14 cellular contexts compared by ENCODE assay signal in genomic region chr22:46764779-46765485, GRCh38. TPM values are rescaled to one million over a fixed set of nuclear protein-coding genes. Genes with fewer than 3 reads are reported as not detected.
DNase-seq lines count a peak whose midpoint lies in the region; ATAC-seq and TF ChIP-seq lines count a peak whose summit lies in the region.
"Had no signal": no experiment of that assay in that cellular context is flagged by ENCODE, and none has a peak within 500 bp of the region (broad histone marks: within the 10 kb centered on the region; RNA-seq: fewer than 3 reads in every experiment).

No MANE protein-coding gene starts in this region.

- no peak for ATAC-seq in body of pancreas
- no peak for ATAC-seq in GM18505 (IDR thresholded peaks at IDR 0.05; ENCODE audit: unreplicated experiment)

- H3K27me3 ChIP-seq in Loucy (ENCODE audit: insufficient read depth, low read length, poor library complexity, severe bottlenecking) (no peaks in the 10 kb centered on the region), body of pancreas (no peaks in the 10 kb centered on the region), Peyer's patch (no peaks in the 10 kb centered on the region)
- H3K27me3 ChIP-seq: ascending aorta had no signal

- H3K36me3 ChIP-seq in Loucy (ENCODE audit: insufficient read depth, low read length) (no peaks in the 10 kb centered on the region), body of pancreas (replicated peaks in 1 of 2; ENCODE audit: insufficient read depth in 1 of 2, low read depth in 2 of 2) (no peaks in the 10 kb centered on the region), Peyer's patch (peaks cover 0 to 10% (median 0%) of the 10 kb centered on the region in 3 donors)
- H3K36me3 ChIP-seq: ascending aorta had no signal

- peaks cover 20% of the 10 kb centered on the region for H3K36me3 Mint-ChIP-seq in T-helper 1 cell treated with Interleukin-12 subunit alpha and Interleukin-12 subunit beta and Interleukin-4 antibody, amounts not matched to agents 30 μg/mL and 1 μg/mL, for 36 hours (ENCODE audit: low read depth)
- H3K36me3 Mint-ChIP-seq in neural crest cell (ENCODE audit: low read depth) (no peaks in the 10 kb centered on the region), endothelial cell (ENCODE audit: low read depth, unreplicated experiment) (peaks cover 21% of the 10 kb centered on the region)

- H3K9me2 ChIP-seq in Loucy (replicated peaks; ENCODE audit: low read depth, low read length): no peaks in the 10 kb centered on the region

- WGBS in body of pancreas, 2 donors: 42 to 57% methylated on average over 6 of the region's 6 CpGs

- H3K9me3 Mint-ChIP-seq in T-helper 1 cell treated with Interleukin-12 subunit alpha and Interleukin-12 subunit beta and Interleukin-4 antibody, amounts not matched to agents 30 μg/mL and 1 μg/mL, for 36 hours: no peaks in the 10 kb centered on the region
- H3K9me3 Mint-ChIP-seq in neural crest cell (no peaks in the 10 kb centered on the region), endothelial cell (ENCODE audit: unreplicated experiment) (no peaks in the 10 kb centered on the region)

- H3K4me1 ChIP-seq in Loucy (ENCODE audit: insufficient read depth, low read length, poor library complexity, severe bottlenecking) (peaks cover 30% of the 10 kb centered on the region), body of pancreas (peaks cover 33% of the 10 kb centered on the region), Peyer's patch (peaks cover 0 to 48% (median 21%) of the 10 kb centered on the region in 4 donors)

- TF ChIP-seq CTCF in Loucy (conservative IDR thresholded peaks at IDR 0.05; ENCODE audit: low read length) (no peak), body of pancreas (IDR thresholded peaks at IDR 0.05) (no peak), neural crest cell (conservative IDR thresholded peaks at IDR 0.05) (no peak), endothelial cell (IDR thresholded peaks at IDR 0.05; ENCODE audit: unreplicated experiment) (no peak), Peyer's patch (IDR thresholded peaks at IDR 0.05) (no peak)

- H3K4me3 Mint-ChIP-seq in T-helper 1 cell treated with Interleukin-12 subunit alpha and Interleukin-12 subunit beta and Interleukin-4 antibody, amounts not matched to agents 30 μg/mL and 1 μg/mL, for 36 hours: peak overlapping the region; percentile 92
- H3K4me3 Mint-ChIP-seq in neural crest cell (peak overlapping the region; percentile 83), endothelial cell (ENCODE audit: unreplicated experiment) (no peak overlapping the region)

- peak overlapping the region; percentile 78 for H3K4me2 ChIP-seq in Loucy (ENCODE audit: low read depth, low read length, poor library complexity, severe bottlenecking)

- H3K79me2 ChIP-seq in Loucy (ENCODE audit: insufficient read depth, low read length): peaks cover 81% of the 10 kb centered on the region

- H3K9me3 ChIP-seq in Loucy (ENCODE audit: insufficient read depth, low read depth, low read length) (no peaks in the 10 kb centered on the region), body of pancreas (no peaks in the 10 kb centered on the region), Peyer's patch (no peaks in the 10 kb centered on the region)
- H3K9me3 ChIP-seq: ascending aorta had no signal

- no peak overlapping the region for H2AFZ ChIP-seq in Loucy (ENCODE audit: low read length)

- H3K27ac ChIP-seq in body of pancreas (no peak overlapping the region), Peyer's patch (no peak overlapping the region)
- H3K27ac ChIP-seq: ascending aorta had no signal

- H3K27ac Mint-ChIP-seq in T-helper 1 cell treated with Interleukin-12 subunit alpha and Interleukin-12 subunit beta and Interleukin-4 antibody, amounts not matched to agents 30 μg/mL and 1 μg/mL, for 36 hours: peak overlapping the region; percentile 33
- H3K27ac Mint-ChIP-seq in neural crest cell (ENCODE audit: unreplicated experiment): no peak overlapping the region
- no peak overlapping the region for H3K27ac Mint-ChIP-seq in endothelial cell (ENCODE audit: unreplicated experiment)

- peaks cover 38% of the 10 kb centered on the region for H3K4me1 Mint-ChIP-seq in T-helper 1 cell treated with Interleukin-12 subunit alpha and Interleukin-12 subunit beta and Interleukin-4 antibody, amounts not matched to agents 30 μg/mL and 1 μg/mL, for 36 hours (ENCODE audit: low read depth)
- H3K4me1 Mint-ChIP-seq in neural crest cell (peaks cover 47% of the 10 kb centered on the region), endothelial cell (ENCODE audit: unreplicated experiment) (peaks cover 25% of the 10 kb centered on the region)

- H3K9ac ChIP-seq in Loucy (ENCODE audit: low read depth, low read length, poor library complexity, severe bottlenecking): peak overlapping the region; percentile 95

- H4K20me1 ChIP-seq in Loucy (ENCODE audit: insufficient read depth, low read length, poor library complexity, severe bottlenecking): peaks cover 17% of the 10 kb centered on the region

- no peaks in the 10 kb centered on the region for H3F3A ChIP-seq in Loucy (ENCODE audit: low read depth)

- H3K27me3 Mint-ChIP-seq in T-helper 1 cell treated with Interleukin-12 subunit alpha and Interleukin-12 subunit beta and Interleukin-4 antibody, amounts not matched to agents 30 μg/mL and 1 μg/mL, for 36 hours (ENCODE audit: low read depth): no peaks in the 10 kb centered on the region
- H3K27me3 Mint-ChIP-seq in neural crest cell (ENCODE audit: low read depth) (no peaks in the 10 kb centered on the region), endothelial cell (ENCODE audit: unreplicated experiment) (peaks cover 4% of the 10 kb centered on the region)

- DNase-seq in T-helper 1 cell: no peak
- peak; percentile 42 to 80 (median 74) for DNase-seq in body of pancreas
- DNase-seq in neural crest cell (ENCODE audit: low read depth, low spot score): no peak
- no peak for DNase-seq in endothelial cell (ENCODE audit: low spot score)
- no peak for DNase-seq in Peyer's patch
- DNase-seq: 8988T; DMS153; effector CD4-positive, alpha-beta T cell; GOT3 had no signal

- intact Hi-C loops in body of pancreas (cut with DNase I): no loop called here

- peak overlapping the region; percentile 96 for H3K4me3 ChIP-seq in Loucy (ENCODE audit: low read length, poor library complexity, severe bottlenecking)
- H3K4me3 ChIP-seq in body of pancreas: no peak overlapping the region
- H3K4me3 ChIP-seq in Peyer's patch: no peak overlapping the region
- H3K4me3 ChIP-seq: smooth muscle cell had no signal

- TF ChIP-seq POLR2A in body of pancreas (IDR thresholded peaks at IDR 0.05) (no peak), Peyer's patch (IDR thresholded peaks at IDR 0.05) (no peak), GM18505 (IDR thresholded peaks at IDR 0.05; ENCODE audit: borderline replicate concordance, extremely low read depth, insufficient read depth, insufficient read length) (no peak)

RNA-seq across cellular contexts. Expression of gene TBC1D22A, which starts 2.5 kb away (rescaled TPM):
- total RNA-seq in body of pancreas (10 to 100 TPM; 21.5 to 23.1 TPM), neural crest cell (14.3 and 15.5 TPM in 2 replicates), endothelial cell (ENCODE audit: unreplicated experiment) (25.3 TPM), Peyer's patch (10 to 100 TPM; 42.6 to 70.4 (median 55.1) TPM)

RNA-seq across cellular contexts. Expression of gene CERK, which starts 26.9 kb away (rescaled TPM):
- total RNA-seq in body of pancreas (10 to 100 TPM; 33.6 to 46.4 TPM), neural crest cell (98.7 and 102 TPM in 2 replicates), endothelial cell (ENCODE audit: unreplicated experiment) (57.7 TPM), Peyer's patch (100 to 1,000 TPM in 1 of 4 donors, 10 to 100 TPM in 3; 89.1 to 131 (median 94.7) TPM)

Comparison
In these comparisons a context has a peak if more than half of its experiments do, and no peak if none do; other contexts are left out.
1. DNase-seq: peak in body of pancreas (4 of 4); none in T-helper 1 cell (0 of 5), neural crest cell (single experiment), endothelial cell (single experiment) and Peyer's patch (0 of 3).